In the genomic region with DNA sequence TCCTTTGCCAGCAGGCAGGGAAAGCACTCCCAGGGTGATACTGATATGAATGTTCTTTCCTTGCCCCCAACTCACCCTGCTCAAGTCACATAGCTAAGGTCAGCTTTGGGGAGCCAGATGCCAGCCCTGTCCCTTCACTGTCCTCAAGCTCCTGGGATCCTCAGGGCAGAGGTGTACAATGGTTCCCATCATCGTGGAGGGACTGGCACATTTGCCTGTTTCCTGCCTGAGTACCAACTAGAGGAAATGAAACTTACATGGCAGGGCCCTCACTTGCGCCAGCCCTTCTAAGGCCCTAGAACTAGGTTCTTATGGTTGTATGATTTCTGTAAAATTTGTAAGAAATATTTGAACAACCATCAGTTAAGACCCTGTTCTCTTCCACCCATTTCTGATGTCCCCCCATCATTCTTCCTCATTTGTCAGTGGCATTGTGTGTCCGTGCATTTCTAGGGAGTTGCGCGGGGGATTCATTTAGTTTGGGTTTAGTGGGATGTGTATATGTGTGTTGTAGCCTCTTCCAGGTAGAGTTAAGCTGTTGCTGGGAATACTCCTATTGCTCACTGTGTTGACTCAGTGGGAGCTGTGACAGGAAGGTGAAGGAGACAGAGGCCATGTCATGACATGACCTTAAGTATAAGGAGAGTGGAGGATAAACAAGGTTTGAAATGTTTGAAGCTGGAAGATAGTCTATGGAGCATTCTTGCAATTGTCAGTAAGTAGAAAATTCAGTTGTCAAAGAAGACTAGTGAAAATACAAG, we compare ENCODE assay signal across 17 cellular contexts. TPM values are rescaled to one million over a fixed set of nuclear protein-coding genes. Genes with fewer than 3 reads are reported as not detected.
A peak's percentile ranks its signal among the peaks of the same experiment; 100 is the strongest.
DNase-seq lines count a peak whose midpoint lies in the region; ATAC-seq, FAIRE-seq and TF ChIP-seq lines count a peak whose summit lies in the region.
"Had no signal": no experiment of that assay in that cellular context is flagged by ENCODE, and none has a peak within 500 bp of the region (broad histone marks: within the 10 kb centered on the region; RNA-seq: fewer than 3 reads in every experiment).

No MANE protein-coding gene starts in this region.

- FAIRE-seq in RCC 7860 (lab: Jason Lieb, UNC), result no peak

- no peaks in the 10 kb centered on the region for H3K79me2 ChIP-seq in osteoblast (ENCODE audit: insufficient read depth, low read length)

- no peak overlapping the region for H3K4me2 ChIP-seq in osteoblast (ENCODE audit: insufficient read depth, low read length)

- H3K4me1 ChIP-seq in osteoblast (ENCODE audit: insufficient read depth, low read length), result peaks cover 14% of the 10 kb centered on the region

- peak; percentile 53 for DNase-seq in activated CD4-positive, alpha-beta T cell treated with anti-CD3 and anti-CD28 coated beads, Interleukin-2, amount 10 ng/mL, durations not matched to agents 24 days and 14 days
- no peak for DNase-seq in activated CD4-positive, alpha-beta T cell treated with anti-CD3 and anti-CD28 coated beads for 48 hours
- DNase-seq in MV-4-11 (lab: John Stamatoyannopoulos, UW) (peak; percentile 70), epithelial cell of esophagus (ENCODE audit: low read depth) (peak; percentile 46), osteoblast (ENCODE audit: insufficient read length, low spot score, missing footprints) (no peak), RCC 7860 (ENCODE audit: low spot score) (no peak), islet precursor cell (no peak)
- DNase-seq: 8988T; activated CD4-positive, CD25-positive, alpha-beta regulatory T cell; activated T-cell treated with anti-CD3 and anti-CD28 coated beads, Interleukin-2, amount 50 U/mL, for 24 hours; CD4-positive, CD25-positive, alpha-beta regulatory T cell; EL; kidney glomerular epithelial cell; NCI-H1105 treated with DMSO at 0.1 percent for 48 hours; PC-3 had no signal

- H3K27me3 Mint-ChIP-seq in activated CD4-positive, alpha-beta T cell treated with anti-CD3 and anti-CD28 coated beads, Interleukin-2, amount 10 ng/mL, durations not matched to agents 24 days and 14 days, result peaks cover 50% of the 10 kb centered on the region

- H2AFZ ChIP-seq in osteoblast (ENCODE audit: low read length), result peak overlapping the region; percentile 17

- no peaks in the 10 kb centered on the region for H3K27me3 ChIP-seq in osteoblast (ENCODE audit: insufficient read depth, low read length)

- H3K36me3 Mint-ChIP-seq in activated CD4-positive, alpha-beta T cell treated with anti-CD3 and anti-CD28 coated beads, Interleukin-2, amount 10 ng/mL, durations not matched to agents 24 days and 14 days (ENCODE audit: low read depth), result no peaks in the 10 kb centered on the region
- H3K36me3 Mint-ChIP-seq: CD4-positive, CD25-positive, alpha-beta regulatory T cell; IgD-negative memory B cell had no signal

- intact Hi-C loops in activated CD4-positive, alpha-beta T cell treated with anti-CD3 and anti-CD28 coated beads, Interleukin-2, amount 10 ng/mL, durations not matched to agents 24 days and 14 days (cut with micrococcal nuclease), result no loop called here

- no peak overlapping the region for H3K27ac Mint-ChIP-seq in activated CD4-positive, alpha-beta T cell treated with anti-CD3 and anti-CD28 coated beads, Interleukin-2, amount 10 ng/mL, durations not matched to agents 24 days and 14 days
- H3K27ac Mint-ChIP-seq: activated T-cell treated with anti-CD3 and anti-CD28 coated beads, Interleukin-2, amount 50 U/mL, for 24 hours; IgD-negative memory B cell had no signal

- ATAC-seq in GM21526 (IDR thresholded peaks at IDR 0.05; ENCODE audit: low FRiP score, unreplicated experiment), result no peak
- ATAC-seq: PC-3 had no signal

- no peaks in the 10 kb centered on the region for H3K9me3 ChIP-seq in osteoblast (ENCODE audit: low read depth, low read length)

- no peaks in the 10 kb centered on the region for H3K9me3 Mint-ChIP-seq in activated CD4-positive, alpha-beta T cell treated with anti-CD3 and anti-CD28 coated beads, Interleukin-2, amount 10 ng/mL, durations not matched to agents 24 days and 14 days
- H3K9me3 Mint-ChIP-seq: activated T-cell treated with anti-CD3 and anti-CD28 coated beads, Interleukin-2, amount 50 U/mL, for 24 hours had no signal

- H3K4me1 Mint-ChIP-seq in activated CD4-positive, alpha-beta T cell treated with anti-CD3 and anti-CD28 coated beads, Interleukin-2, amount 10 ng/mL, durations not matched to agents 24 days and 14 days, result peaks cover 17% of the 10 kb centered on the region

- H3K27ac ChIP-seq in osteoblast (ENCODE audit: low read depth, low read length), result no peak overlapping the region

- no peaks in the 10 kb centered on the region for H3K36me3 ChIP-seq in osteoblast (ENCODE audit: insufficient read depth, low read length)

- no peak overlapping the region for H3K4me3 Mint-ChIP-seq in activated CD4-positive, alpha-beta T cell treated with anti-CD3 and anti-CD28 coated beads, Interleukin-2, amount 10 ng/mL, durations not matched to agents 24 days and 14 days
- H3K4me3 Mint-ChIP-seq: activated T-cell treated with anti-CD3 and anti-CD28 coated beads, Interleukin-2, amount 50 U/mL, for 24 hours; CD4-positive, CD25-positive, alpha-beta regulatory T cell; IgD-negative memory B cell had no signal

- H3K4me3 ChIP-seq in epithelial cell of esophagus (ENCODE audit: low read length) (no peak overlapping the region), osteoblast (ENCODE audit: insufficient read depth, low read length) (no peak overlapping the region)

- H4K20me1 ChIP-seq in osteoblast (ENCODE audit: insufficient read depth, low read length), result no peaks in the 10 kb centered on the region

- TF ChIP-seq CTCF in epithelial cell of esophagus (IDR thresholded peaks at IDR 0.05; ENCODE audit: insufficient read depth, low read depth, low read length, missing control alignments) (no peak), osteoblast (IDR thresholded peaks at IDR 0.05; ENCODE audit: extremely low read depth, low read depth, low read length) (no peak)

RNA-seq across cellular contexts. Expression of a gene that starts 41.3 kb away (rescaled TPM):
- total RNA-seq in activated CD4-positive, alpha-beta T cell treated with anti-CD3 and anti-CD28 coated beads, Interleukin-2, amount 10 ng/mL, durations not matched to agents 24 days and 14 days, result 1.6 and 1.7 TPM in 2 replicates
- 10.5 and 11.8 TPM in 2 replicates for total RNA-seq in osteoblast

Comparison
In these comparisons a context has a peak if more than half of its experiments do, and no peak if none do; other contexts are left out.
1. DNase-seq: peak in activated CD4-positive, alpha-beta T cell treated with anti-CD3 and anti-CD28 coated beads, Interleukin-2, amount 10 ng/mL, durations not matched to agents 24 days and 14 days (single experiment), MV-4-11 (single experiment) and epithelial cell of esophagus (single experiment); none in activated CD4-positive, alpha-beta T cell treated with anti-CD3 and anti-CD28 coated beads for 48 hours (single experiment), osteoblast (single experiment), RCC 7860 (single experiment) and islet precursor cell (single experiment).